In genomic region chr12:110547090-110547489, GRCh38 we compare ENCODE assay signal across 1 cellular context.
TF ChIP-seq lines count a peak whose summit lies in the region.

No MANE protein-coding gene starts in this region.

TF ChIP-seq in A549, 52 proteins besides CTCF, POLR2A, EP300 and RAD21:
- no peak for TF ChIP-seq MAX (IDR thresholded peaks at IDR 0.05)
- TF ChIP-seq CBX2 (IDR thresholded peaks at IDR 0.05; ENCODE audit: borderline replicate concordance, low read depth), result no peak
